Comparison of ENCODE assay signal across 21 cellular contexts in the genomic region with DNA sequence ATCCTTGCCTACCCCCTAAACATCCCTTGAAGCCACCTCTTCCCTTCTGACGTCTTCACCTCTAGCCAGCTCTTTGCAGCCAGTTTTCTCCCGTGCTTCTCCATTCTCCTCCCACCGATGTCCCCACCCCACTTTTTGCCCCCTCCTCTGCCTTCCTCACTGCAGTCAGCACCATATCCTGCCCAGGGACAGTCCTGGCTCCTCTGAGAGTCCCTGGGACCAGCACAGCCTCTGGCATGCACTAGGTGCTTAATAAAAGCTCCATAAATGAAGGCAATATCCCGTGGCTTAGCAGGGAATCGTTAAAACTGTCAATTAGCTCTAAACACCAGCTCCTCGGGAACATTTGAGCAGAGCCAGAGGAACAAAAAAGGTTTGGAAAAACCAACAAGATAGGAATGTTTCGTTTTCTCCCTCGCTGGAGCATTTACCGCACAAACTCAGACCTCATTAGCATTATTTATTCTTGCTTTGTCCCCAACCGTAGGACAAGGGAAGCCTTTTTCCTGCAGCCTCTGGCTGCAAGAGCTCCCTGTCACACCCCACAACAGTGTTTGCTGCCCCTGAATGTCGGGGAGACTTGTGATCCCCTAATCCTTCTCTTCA. TPM values are rescaled to one million over a fixed set of nuclear protein-coding genes. Genes with fewer than 3 reads are reported as not detected.
"Had no signal": no experiment of that assay in that cellular context is flagged by ENCODE, and none has a peak within 500 bp of the region (broad histone marks: within the 10 kb centered on the region; RNA-seq: fewer than 3 reads in every experiment).

No MANE protein-coding gene starts in this region.

- H2AFZ ChIP-seq: parathyroid adenoma had no signal

- H3K4me3 Mint-ChIP-seq: activated T-helper 1 cell treated with anti-CD3 and anti-CD28 coated beads, Interleukin-12 subunit alpha, Interleukin-12 subunit beta, Interleukin-2, Interleukin-4 antibody, amounts not matched to agents 30 ng/mL and 10 ng/mL and 1 ng/mL, durations not matched to agents 14 hours and 24 hours and 36 hours had no signal

- ATAC-seq: activated CD4-positive, CD25-positive, alpha-beta regulatory T cell treated with anti-CD3 and anti-CD28 coated beads, Interleukin-2, amount 50 U/mL, for 24 hours; foreskin keratinocyte; left colon had no signal

- H3K27me3 ChIP-seq: vagina had no signal

- H3K36me3 ChIP-seq: stomach, vagina had no signal

- H3K27ac ChIP-seq: foreskin keratinocyte, parathyroid adenoma, stomach, vagina had no signal

- H3K9me3 Mint-ChIP-seq: activated T-helper 1 cell treated with anti-CD3 and anti-CD28 coated beads, Interleukin-12 subunit alpha, Interleukin-12 subunit beta, Interleukin-2, Interleukin-4 antibody, amounts not matched to agents 30 ng/mL and 10 ng/mL and 1 ng/mL, durations not matched to agents 14 hours and 24 hours and 36 hours had no signal

- H3K9ac ChIP-seq: parathyroid adenoma had no signal

- FAIRE-seq: islet of Langerhans had no signal

- H3K4me3 ChIP-seq: lung, stomach, vagina had no signal

- DNase-seq: activated CD4-positive, alpha-beta T cell treated with anti-CD3 and anti-CD28 coated beads, Interleukin-2, amount 50 U/mL, for 1 hour; activated naive CD4-positive, alpha-beta T cell treated with Interleukin-2 at 50 U/mL for 16 hours; central memory CD4-positive, alpha-beta T cell; effector CD8-positive, alpha-beta T cell; foreskin keratinocyte; left colon; midbrain; stimulated activated CD4-positive, alpha-beta T cell treated with anti-CD3 and anti-CD28 coated beads, Interleukin-12 subunit alpha, Interleukin-12 subunit beta, amount 100 ng/mL, for 4 hours; stimulated activated CD4-positive, alpha-beta T cell treated with anti-CD3 and anti-CD28 coated beads, Interleukin-2, amount 100 ng/mL, for 24 hours; stomach; T-helper 9 cell had no signal

- H3K9me3 ChIP-seq: stomach, vagina had no signal

- H3K4me1 ChIP-seq: foreskin keratinocyte had no signal

- H3K79me2 ChIP-seq: parathyroid adenoma had no signal

- H3K27ac Mint-ChIP-seq: activated T-helper 1 cell treated with anti-CD3 and anti-CD28 coated beads, Interleukin-12 subunit alpha, Interleukin-12 subunit beta, Interleukin-2, Interleukin-4 antibody, amounts not matched to agents 30 ng/mL and 10 ng/mL and 1 ng/mL, durations not matched to agents 14 hours and 24 hours and 36 hours had no signal

RNA-seq across cellular contexts. Expression of a gene that starts 16.1 kb away (rescaled TPM):
- total RNA-seq: activated CD8-positive, alpha-beta memory T cell treated with anti-CD3 and anti-CD28 coated beads for 36 hours; activated T-helper 1 cell treated with anti-CD3 and anti-CD28 coated beads, Interleukin-12 subunit alpha, Interleukin-12 subunit beta, Interleukin-2, Interleukin-4 antibody, amounts not matched to agents 30 ng/mL and 10 ng/mL and 1 ng/mL, durations not matched to agents 14 hours and 24 hours and 36 hours; foreskin keratinocyte; left colon; lung; myocyte; renal cortical epithelial cell; stomach; vagina had no signal
- polyA plus RNA-seq: foreskin keratinocyte, lung, neural cell, stomach had no signal
